ENCODE assay signal across 16 cellular contexts in the genomic region with DNA sequence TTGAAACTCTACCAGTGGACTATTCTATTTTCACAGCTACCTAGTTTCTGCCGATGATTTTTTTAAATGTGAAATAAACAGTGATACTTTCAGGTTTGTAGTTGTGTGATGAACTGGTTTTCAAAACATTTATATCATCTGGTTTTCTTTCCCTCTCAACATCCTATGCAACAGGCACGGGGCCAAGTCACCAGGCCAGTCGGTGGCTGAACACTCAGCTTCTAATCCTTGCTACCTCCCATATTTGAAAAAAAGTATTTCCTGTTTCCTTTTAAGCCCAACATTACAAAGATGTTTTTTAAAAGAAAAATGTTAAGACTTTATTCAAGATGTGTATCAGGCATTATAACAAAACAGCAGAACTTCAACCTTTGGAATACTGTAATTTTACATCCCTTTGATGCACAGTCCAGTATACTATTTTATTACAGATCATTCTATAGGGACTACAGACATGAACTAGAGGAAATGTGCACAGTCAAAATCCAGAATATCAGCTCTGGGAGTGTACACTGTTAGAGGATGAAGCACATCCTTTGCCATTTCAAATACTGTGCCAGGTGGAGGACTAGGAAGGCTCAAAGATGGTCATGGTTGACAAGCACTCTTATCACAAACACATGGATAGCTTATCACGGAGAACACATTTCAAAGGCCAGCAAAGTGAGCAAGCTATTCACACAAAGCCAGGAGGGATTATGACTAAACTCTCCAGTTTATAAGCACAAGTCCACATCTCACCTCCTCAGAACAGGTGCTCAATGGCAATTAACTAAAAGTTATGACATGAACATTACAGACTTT. TPM values are rescaled to one million over a fixed set of nuclear protein-coding genes. Genes with fewer than 3 reads are reported as not detected.
A peak's percentile ranks its signal among the peaks of the same experiment; 100 is the strongest.
DNase-seq lines count a peak whose midpoint lies in the region; ATAC-seq and TF ChIP-seq lines count a peak whose summit lies in the region.
"Had no signal": no experiment of that assay in that cellular context is flagged by ENCODE, and none has a peak within 500 bp of the region (broad histone marks: within the 10 kb centered on the region; RNA-seq: fewer than 3 reads in every experiment).

No MANE protein-coding gene starts in this region.

- H3K27me3 ChIP-seq in SK-N-SH (ENCODE audit: insufficient read depth) (no peaks in the 10 kb centered on the region), colonic mucosa (no peaks in the 10 kb centered on the region)
- H3K27me3 ChIP-seq: breast epithelium had no signal

- ATAC-seq in SK-N-SH treated with all-trans-retinoic acid at 6 μM for 48 hours (no peak), GM18498 (IDR thresholded peaks at IDR 0.05; ENCODE audit: unreplicated experiment) (no peak), GM18505 (IDR thresholded peaks at IDR 0.05; ENCODE audit: unreplicated experiment) (no peak)
- ATAC-seq: activated CD4-positive, CD25-positive, alpha-beta regulatory T cell treated with anti-CD3 and anti-CD28 coated beads, Interleukin-2, amount 50 U/mL, for 24 hours; GM12878 had no signal

- CTCF ChIA-PET in SK-N-SH (lab: Yijun Ruan, JAX), result interaction anchor here (1.1 to 4.7 kb wide), 5 partner anchors 8 to 159 kb away, joined by 4 to 20 read pairs (median 15); a partner anchor contains a TSS

- DNase-seq in SK-N-SH (no peak), NCI-H2029 treated with DMSO at 0.1 percent for 48 hours (lab: John Stamatoyannopoulos, UW) (peak; percentile 47), colonic mucosa (peak; percentile 57), nephron progenitor cell (no peak), NCI-H69 (lab: John Stamatoyannopoulos, UW) (no peak)
- DNase-seq: GM23248; mesenchymal stem cell; NCI-H526 treated with DMSO at 0.1 percent for 48 hours; SIG-M5; stimulated activated CD4-positive, alpha-beta T cell treated with anti-CD3 and anti-CD28 coated beads, Interleukin-1b, Interleukin-23, amount 100 ng/mL, for 48 hours had no signal

- H3K4me2 ChIP-seq in SK-N-SH, result no peak overlapping the region

- no peak overlapping the region for H3K9ac ChIP-seq in SK-N-SH
- H3K9ac ChIP-seq in colonic mucosa (ENCODE audit: low read depth in 2 of 2, low read length in 2 of 2), result peak overlapping the region in 1 of 2 donors; percentile 46
- H3K9ac ChIP-seq: GM23248 had no signal

- intact Hi-C loops in colonic mucosa (cut with DNase I), result no loop called here

- H3K4me1 Mint-ChIP-seq in nephron progenitor cell, result peaks cover 22% of the 10 kb centered on the region

- H3K27me3 Mint-ChIP-seq in nephron progenitor cell (ENCODE audit: low read depth, poor library complexity), result peaks cover 2% of the 10 kb centered on the region

- H3K4me1 ChIP-seq in SK-N-SH (ENCODE audit: control insufficient read depth in 1 of 2, insufficient read depth in 2 of 2, low read depth in 1 of 2, low read length in 1 of 2) (peaks cover 0 to 6% of the 10 kb centered on the region in 2 experiments; a peak in 2 of 4 replicates), colonic mucosa (peaks cover 14% of the 10 kb centered on the region)
- H3K4me1 ChIP-seq: breast epithelium had no signal

- TF ChIP-seq EP300 in SK-N-SH (IDR thresholded peaks at IDR 0.05; ENCODE audit: borderline replicate concordance in 1 of 2, low read depth in 1 of 2, low read length in 1 of 2), result no peak; a peak in 1 of 4 replicates

- no peak for TF ChIP-seq CTCF in SK-N-SH (IDR thresholded peaks at IDR 0.05)
- TF ChIP-seq CTCF in colonic mucosa (IDR thresholded peaks at IDR 0.05), result no peak
- no peak for TF ChIP-seq CTCF in nephron progenitor cell (IDR thresholded peaks at IDR 0.05)

- peak overlapping the region; percentile 2 for H3K27ac Mint-ChIP-seq in nephron progenitor cell

- H3K36me3 ChIP-seq in SK-N-SH (replicated peaks in 1 of 2; ENCODE audit: control insufficient read depth in 1 of 2, insufficient read depth in 2 of 2, low read length in 1 of 2) (peaks cover 30 to 54% of the 10 kb centered on the region in 2 experiments), colonic mucosa (peaks cover 3% of the 10 kb centered on the region)
- H3K36me3 ChIP-seq: breast epithelium had no signal

- H4K20me1 ChIP-seq in SK-N-SH (ENCODE audit: insufficient read depth), result no peaks in the 10 kb centered on the region

- POLR2A ChIA-PET in SK-N-SH (lab: Yijun Ruan, JAX), result no interaction called here

- H3K27ac ChIP-seq in SK-N-SH (ENCODE audit: low read depth in 2 of 2, low read length in 1 of 2), result peak overlapping the region in 1 of 2 experiments; percentile 78; a peak in 2 of 4 replicates
- peak overlapping the region; percentile 60 for H3K27ac ChIP-seq in colonic mucosa
- H3K27ac ChIP-seq: GM23248 had no signal

- no peak overlapping the region for H3K4me3 Mint-ChIP-seq in nephron progenitor cell

- H3K36me3 Mint-ChIP-seq in nephron progenitor cell (ENCODE audit: low read depth), result peaks cover 40% of the 10 kb centered on the region

- TF ChIP-seq POLR2A in GM18505 (IDR thresholded peaks at IDR 0.05; ENCODE audit: borderline replicate concordance, extremely low read depth, insufficient read depth, insufficient read length), result no peak

- H3K9me3 ChIP-seq in SK-N-SH, result no peaks in the 10 kb centered on the region
- H3K9me3 ChIP-seq in colonic mucosa, result no peaks in the 10 kb centered on the region
- H3K9me3 ChIP-seq: breast epithelium had no signal

- H3K4me3 ChIP-seq in SK-N-SH (ENCODE audit: low read depth in 2 of 2, low read length in 1 of 2) (no peak overlapping the region), colonic mucosa (no peak overlapping the region)
- H3K4me3 ChIP-seq: breast epithelium, GM12878, GM23248 had no signal

- H3K9me3 Mint-ChIP-seq in nephron progenitor cell, result no peaks in the 10 kb centered on the region

- no peaks in the 10 kb centered on the region for H3F3A ChIP-seq in SK-N-SH (replicated peaks; ENCODE audit: insufficient read depth)

- TF ChIP-seq RAD21 in SK-N-SH (IDR thresholded peaks at IDR 0.05; ENCODE audit: low read length), result no peak

- H2AFZ ChIP-seq in SK-N-SH (ENCODE audit: low read depth), result no peak overlapping the region
- H2AFZ ChIP-seq: GM23248 had no signal

- H3K9me2 ChIP-seq in SK-N-SH, result no peaks in the 10 kb centered on the region

- no peaks in the 10 kb centered on the region for H3K79me2 ChIP-seq in SK-N-SH (ENCODE audit: insufficient read depth)

- 69% methylated on average over 4 of the region's 4 CpGs for WGBS in SK-N-SH (ENCODE audit: low lambda C conversion rate)

TF ChIP-seq in SK-N-SH, 30 proteins besides CTCF, POLR2A, EP300 and RAD21:
- TF ChIP-seq CHD2 (IDR thresholded peaks at IDR 0.05; ENCODE audit: low read length, partially characterized antibody) (peak; percentile 23), GATA2 (CRISPR knock-in tag; IDR thresholded peaks at IDR 0.05) (peak; percentile 73), MEF2A (IDR thresholded peaks at IDR 0.05; ENCODE audit: borderline replicate concordance, low read depth) (no peak)

TF ChIP-seq in SK-N-SH treated with all-trans-retinoic acid at 6 μM for 48 hours, 23 proteins besides CTCF, POLR2A, EP300 and RAD21:
- TF ChIP-seq ZNF8 (CRISPR knock-in tag; IDR thresholded peaks at IDR 0.05) (no peak), ZNF70 (CRISPR knock-in tag; IDR thresholded peaks at IDR 0.05) (no peak), RARB (CRISPR knock-in tag; IDR thresholded peaks at IDR 0.05) (no peak), ISL1 (CRISPR knock-in tag; IDR thresholded peaks at IDR 0.05) (no peak), ZNF565 (CRISPR knock-in tag; conservative IDR thresholded peaks at IDR 0.05; ENCODE audit: low read depth) (no peak), PPARA (CRISPR knock-in tag; IDR thresholded peaks at IDR 0.05; ENCODE audit: borderline replicate concordance) (no peak), ZFP30 (CRISPR knock-in tag; IDR thresholded peaks at IDR 0.05) (no peak), ZC3H10 (CRISPR knock-in tag; IDR thresholded peaks at IDR 0.05) (no peak), BACH2 (CRISPR knock-in tag; IDR thresholded peaks at IDR 0.05; ENCODE audit: borderline replicate concordance) (no peak), ZFP3 (CRISPR knock-in tag; IDR thresholded peaks at IDR 0.05) (no peak)
- TF ChIP-seq, protein P1, sequence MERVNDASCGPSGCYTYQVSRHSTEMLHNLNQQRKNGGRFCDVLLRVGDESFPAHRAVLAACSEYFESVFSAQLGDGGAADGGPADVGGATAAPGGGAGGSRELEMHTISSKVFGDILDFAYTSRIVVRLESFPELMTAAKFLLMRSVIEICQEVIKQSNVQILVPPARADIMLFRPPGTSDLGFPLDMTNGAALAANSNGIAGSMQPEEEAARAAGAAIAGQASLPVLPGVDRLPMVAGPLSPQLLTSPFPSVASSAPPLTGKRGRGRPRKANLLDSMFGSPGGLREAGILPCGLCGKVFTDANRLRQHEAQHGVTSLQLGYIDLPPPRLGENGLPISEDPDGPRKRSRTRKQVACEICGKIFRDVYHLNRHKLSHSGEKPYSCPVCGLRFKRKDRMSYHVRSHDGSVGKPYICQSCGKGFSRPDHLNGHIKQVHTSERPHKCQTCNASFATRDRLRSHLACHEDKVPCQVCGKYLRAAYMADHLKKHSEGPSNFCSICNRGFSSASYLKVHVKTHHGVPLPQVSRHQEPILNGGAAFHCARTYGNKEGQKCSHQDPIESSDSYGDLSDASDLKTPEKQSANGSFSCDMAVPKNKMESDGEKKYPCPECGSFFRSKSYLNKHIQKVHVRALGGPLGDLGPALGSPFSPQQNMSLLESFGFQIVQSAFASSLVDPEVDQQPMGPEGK (CRISPR knock-in tag; IDR thresholded peaks at IDR 0.05; ENCODE audit: borderline replicate concordance), result no peak

RNA-seq across cellular contexts. Expression of a gene that starts 14.6 kb away (rescaled TPM):
- 33.0 and 36.6 TPM in 2 replicates for polyA plus RNA-seq in SK-N-SH (2012; rRNA removed)
- polyA plus RNA-seq in SK-N-SH (2012; cell fraction: cytosol; rRNA removed), result 30.0 and 35.2 TPM in 2 replicates
- 15.0 and 25.6 TPM in 2 replicates for polyA plus RNA-seq in SK-N-SH (2012; cell fraction: nucleus; rRNA removed)
- total RNA-seq in colonic mucosa, result 10 to 100 TPM; 88.1 to 88.9 TPM

RNA-seq across cellular contexts. Expression of a gene that starts 18.6 kb away (rescaled TPM):
- polyA plus RNA-seq in SK-N-SH (2012; rRNA removed), result 36.3 and 48.5 TPM in 2 replicates
- 48.3 and 51.1 TPM in 2 replicates for polyA plus RNA-seq in SK-N-SH (2012; cell fraction: cytosol; rRNA removed)
- 30.2 and 52.0 TPM in 2 replicates for polyA plus RNA-seq in SK-N-SH (2012; cell fraction: nucleus; rRNA removed)
- total RNA-seq in colonic mucosa, result 100 to 1,000 TPM; 125 to 127 TPM

Comparison
In these comparisons a context has a peak if more than half of its experiments do, and no peak if none do; other contexts are left out.
1. DNase-seq: peak in NCI-H2029 treated with DMSO at 0.1 percent for 48 hours (single experiment) and colonic mucosa (single experiment); none in SK-N-SH (single experiment), nephron progenitor cell (single experiment) and NCI-H69 (single experiment).